In the genomic region with DNA sequence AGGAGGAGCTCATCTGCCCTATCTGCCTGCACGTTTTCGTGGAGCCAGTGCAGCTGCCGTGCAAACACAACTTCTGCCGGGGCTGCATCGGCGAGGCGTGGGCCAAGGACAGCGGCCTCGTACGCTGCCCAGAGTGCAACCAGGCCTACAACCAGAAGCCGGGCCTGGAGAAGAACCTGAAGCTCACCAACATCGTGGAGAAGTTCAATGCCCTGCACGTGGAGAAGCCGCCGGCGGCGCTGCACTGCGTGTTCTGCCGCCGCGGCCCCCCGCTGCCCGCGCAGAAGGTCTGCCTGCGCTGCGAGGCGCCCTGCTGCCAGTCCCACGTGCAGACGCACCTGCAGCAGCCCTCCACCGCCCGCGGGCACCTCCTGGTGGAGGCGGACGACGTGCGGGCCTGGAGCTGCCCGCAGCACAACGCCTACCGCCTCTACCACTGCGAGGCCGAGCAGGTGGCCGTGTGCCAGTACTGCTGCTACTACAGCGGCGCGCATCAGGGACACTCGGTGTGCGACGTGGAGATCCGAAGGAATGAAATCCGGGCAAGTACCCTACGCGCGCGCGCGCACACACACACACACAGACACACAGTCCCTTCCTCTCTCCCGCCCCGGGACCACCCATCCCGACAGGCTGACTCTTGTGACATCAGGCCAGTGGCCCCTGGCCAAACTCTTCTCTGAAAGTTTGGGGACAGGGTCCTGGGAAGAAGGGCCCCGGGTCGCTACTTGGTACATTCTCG, we compare ENCODE assay signal across 8 cellular contexts. TPM values are rescaled to one million over a fixed set of nuclear protein-coding genes. Genes with fewer than 3 reads are reported as not detected.
DNase-seq lines count a peak whose midpoint lies in the region; ATAC-seq and TF ChIP-seq lines count a peak whose summit lies in the region.

No MANE protein-coding gene starts in this region.

- H3K4me1 ChIP-seq in lower lobe of right lung, result peaks cover 36% of the 10 kb centered on the region

- DNase-seq in AG10803 (ENCODE audit: low read depth), result peak; percentile 72
- DNase-seq in H7, result peak; percentile 81
- DNase-seq in NCI-H460 (ENCODE audit: extremely low read depth, low read depth), result peak; percentile 70
- DNase-seq in activated CD4-positive, alpha-beta T cell treated with anti-CD3 and anti-CD28 coated beads, Interleukin-2, amount 50 U/mL, for 1 hour, result peak; percentile 81
- DNase-seq in dorsolateral prefrontal cortex, result peak; percentile 71 to 88 (median 83)
- peak; percentile 92 for DNase-seq in lower lobe of right lung
- DNase-seq in stimulated activated CD4-positive, alpha-beta T cell treated with anti-CD3 and anti-CD28 coated beads, Interleukin-4, amount 100 ng/mL, for 48 hours (ENCODE audit: low read depth in 2 of 2), result peak; percentile 70 to 73

- peak; percentile 47 for TF ChIP-seq CTCF in AG10803 (conservative IDR thresholded peaks at IDR 0.05; ENCODE audit: low read length)
- peak in 50 of 56 donors; percentile 20 to 64 (median 46) for TF ChIP-seq CTCF in dorsolateral prefrontal cortex (IDR thresholded peaks at IDR 0.05 in 54 of 56, conservative IDR thresholded peaks at IDR 0.05 in 2 of 56; ENCODE audit: low read depth in 1 of 56, partially characterized antibody in 56 of 56)
- TF ChIP-seq CTCF in lower lobe of right lung (IDR thresholded peaks at IDR 0.05), result peak; percentile 67

- peak; percentile 51 to 59 for ATAC-seq in lower lobe of right lung
- ATAC-seq in HG02973 (IDR thresholded peaks at IDR 0.05; ENCODE audit: unreplicated experiment), result no peak

- intact Hi-C loops in dorsolateral prefrontal cortex (cut with DNase I), result loop anchor here in 1 of 2 donors (1.0 to 2.0 kb wide), 2 partner anchors 24 to 28 kb away; no protein-coding TSS in a partner anchor
- intact Hi-C loops in lower lobe of right lung (cut with DNase I), result no loop called here

- no peaks in the 10 kb centered on the region for H3K9me3 ChIP-seq in lower lobe of right lung

- H3K27ac ChIP-seq in dorsolateral prefrontal cortex (peak overlapping the region; percentile 94 to 100 (median 99)), lower lobe of right lung (peak overlapping the region; percentile 99)

- H3K27me3 ChIP-seq in H7 (ENCODE audit: control insufficient read depth, insufficient read depth, low read length), result no peaks in the 10 kb centered on the region
- no peaks in the 10 kb centered on the region for H3K27me3 ChIP-seq in dorsolateral prefrontal cortex
- H3K27me3 ChIP-seq in lower lobe of right lung (ENCODE audit: low read depth), result no peaks in the 10 kb centered on the region

- H3K36me3 ChIP-seq in H7 (replicated peaks; ENCODE audit: control insufficient read depth, insufficient read depth, low read length) (no peaks in the 10 kb centered on the region), lower lobe of right lung (peaks cover 9% of the 10 kb centered on the region)

- H3K4me3 ChIP-seq in AG10803 (ENCODE audit: low read length) (peak overlapping the region; percentile 97), H7 (ENCODE audit: insufficient read depth, low read depth, low read length) (peak overlapping the region; percentile 63), dorsolateral prefrontal cortex (peak overlapping the region; percentile 67 to 96 (median 88)), lower lobe of right lung (peak overlapping the region; percentile 91)

RNA-seq across cellular contexts. Expression of gene TRIM8, which starts 0.5 kb away (rescaled TPM):
- total RNA-seq in H7 (2014; rRNA removed; shearing (Covaris generic)), result 43.5 and 46.4 TPM in 2 replicates
- total RNA-seq in NCI-H460 (2014; rRNA removed; shearing (Covaris generic)), result 36.9 and 42.6 TPM in 2 replicates
- 14.4 and 38.2 TPM in 2 replicates for polyA plus RNA-seq in NCI-H460 (2014; cell fraction: nucleus; rRNA removed)
- total RNA-seq in dorsolateral prefrontal cortex, result 100 to 1,000 TPM in 118 of 120 experiments, 10 to 100 TPM in 2; 95.2 to 308 (median 133) TPM
- total RNA-seq in lower lobe of right lung, result 142 TPM
